In the genomic region with DNA sequence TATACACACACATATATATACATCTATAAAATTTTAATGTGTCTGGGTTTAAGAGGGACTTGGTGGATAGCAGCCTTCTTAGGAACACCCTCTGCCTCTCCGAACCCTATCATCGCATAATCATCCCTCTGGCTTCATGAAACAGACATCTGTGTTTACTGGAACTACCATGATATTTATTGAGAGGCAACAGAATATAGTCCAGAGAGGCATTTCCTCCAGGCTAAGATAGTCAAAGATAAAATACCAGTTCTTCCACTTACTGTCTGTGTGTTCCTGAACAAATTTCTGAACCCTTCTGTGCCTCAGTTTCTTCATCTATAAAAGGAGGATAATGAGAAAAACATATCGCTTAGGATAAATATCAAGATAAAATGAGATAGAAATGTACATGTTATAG, we compare ENCODE assay signal across 3 cellular contexts.
"Had no signal": no experiment of that assay in that cellular context is flagged by ENCODE, and none has a peak within 500 bp of the region (broad histone marks: within the 10 kb centered on the region; RNA-seq: fewer than 3 reads in every experiment).

No MANE protein-coding gene starts in this region.

- H3K27ac ChIP-seq: GM23248 had no signal

- H3K9ac ChIP-seq: GM23248 had no signal

- H2AFZ ChIP-seq: GM23248 had no signal

- H3K4me3 ChIP-seq: GM23248 had no signal

- DNase-seq: GM23248, HCEC 1CT, IMR-90 had no signal
